27 cellular contexts compared by ENCODE assay signal in the genomic region with DNA sequence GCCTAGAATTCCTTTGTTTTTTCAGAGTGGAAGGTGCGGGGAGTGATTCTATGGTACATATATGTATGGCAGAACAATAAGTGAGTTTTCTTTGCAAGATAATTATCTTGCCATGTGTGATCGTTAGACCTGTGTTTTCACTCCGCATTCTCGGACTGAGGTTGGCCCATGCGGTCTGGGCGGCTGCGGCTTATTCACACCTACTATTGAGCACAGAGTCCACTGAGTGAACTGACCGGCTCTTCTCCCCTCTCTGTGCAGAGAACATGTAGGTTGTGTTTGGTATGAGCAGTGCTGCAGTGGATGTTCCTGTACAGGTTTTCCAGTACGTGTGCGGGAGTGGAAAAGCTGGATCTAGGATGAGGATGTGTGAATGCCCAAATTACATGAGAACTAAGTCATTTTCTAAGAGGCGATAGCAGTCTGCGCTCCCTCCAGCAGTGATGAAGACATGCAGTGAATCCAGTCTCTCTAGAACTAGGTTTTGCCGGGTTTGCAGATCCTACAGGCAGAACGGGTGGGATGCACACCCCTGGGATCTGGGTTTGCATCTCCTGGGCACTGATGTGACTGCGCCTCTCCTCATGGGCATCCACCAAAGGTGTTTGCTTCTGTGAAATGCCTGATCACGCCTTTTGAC.
"Had no signal": no experiment of that assay in that cellular context is flagged by ENCODE, and none has a peak within 500 bp of the region (broad histone marks: within the 10 kb centered on the region; RNA-seq: fewer than 3 reads in every experiment).

No MANE protein-coding gene starts in this region.

- DNase-seq: activated CD4-positive, alpha-beta T cell treated with anti-CD3 and anti-CD28 coated beads, Interleukin-2, amount 10 ng/mL, durations not matched to agents 24 days and 14 days; activated CD4-positive, alpha-beta T cell treated with anti-CD3 and anti-CD28 coated beads, Interleukin-2, amount 50 U/mL, for 4 hours; activated CD8-positive, alpha-beta memory T cell treated with anti-CD3 and anti-CD28 coated beads, Interleukin-2, amount 10 ng/mL, durations not matched to agents 7 days and 5 days; activated gamma-delta T cell treated with Interleukin-2 at 50 U/mL for 16 hours; activated naive CD4-positive, alpha-beta T cell treated with anti-CD3 and anti-CD28 coated beads for 36 hours; activated T-cell treated with anti-CD3 and anti-CD28 coated beads, Interleukin-2, amount 50 U/mL, for 24 hours; amniotic stem cell; aorta; brain microvascular endothelial cell; central memory CD4-positive, alpha-beta T cell; MM.1S; NCI-H1092 treated with DMSO at 0.1 percent for 48 hours; NCI-H1417; NCI-H146; NCI-H187 treated with DMSO at 0.1 percent for 48 hours; NCI-H2081; NCI-H226; NCI-H446 treated with DMSO at 0.1 percent for 48 hours; NCI-H524; SHP77 treated with DMSO at 0.1 percent for 48 hours; SK-N-SH had no signal

- ATAC-seq: activated CD8-positive, alpha-beta memory T cell treated with anti-CD3 and anti-CD28 coated beads, Interleukin-2, amount 10 ng/mL, durations not matched to agents 7 days and 5 days; activated naive CD4-positive, alpha-beta T cell treated with anti-CD3 and anti-CD28 coated beads, Interleukin-2, amount 50 U/mL, for 72 hours; Panc1 had no signal

- H3K4me3 Mint-ChIP-seq: activated CD4-positive, alpha-beta T cell treated with anti-CD3 and anti-CD28 coated beads, Interleukin-2, amount 10 ng/mL, durations not matched to agents 24 days and 14 days; activated CD8-positive, alpha-beta memory T cell treated with anti-CD3 and anti-CD28 coated beads, Interleukin-2, amount 10 ng/mL, durations not matched to agents 7 days and 5 days; activated naive CD4-positive, alpha-beta T cell treated with anti-CD3 and anti-CD28 coated beads for 36 hours; activated T-cell treated with anti-CD3 and anti-CD28 coated beads, Interleukin-2, amount 50 U/mL, for 24 hours; activated T-helper 1 cell treated with anti-CD3 and anti-CD28 coated beads, Interleukin-12 subunit alpha, Interleukin-12 subunit beta, Interleukin-2, Interleukin-4 antibody, amounts not matched to agents 30 ng/mL and 10 ng/mL and 1 ng/mL, durations not matched to agents 14 hours and 24 hours and 36 hours; T-helper 1 cell treated with Interleukin-12 subunit alpha and Interleukin-12 subunit beta and Interleukin-4 antibody, amounts not matched to agents 30 μg/mL and 1 μg/mL, for 36 hours; T-helper 2 cell treated with Interferon-gamma antibody and Interleukin-4, amounts not matched to agents 5 μg/mL and 100 μg/mL, for 36 hours had no signal

- H3K27me3 Mint-ChIP-seq: activated CD4-positive, alpha-beta T cell treated with anti-CD3 and anti-CD28 coated beads, Interleukin-2, amount 10 ng/mL, durations not matched to agents 24 days and 14 days; activated CD8-positive, alpha-beta memory T cell treated with anti-CD3 and anti-CD28 coated beads, Interleukin-2, amount 10 ng/mL, durations not matched to agents 7 days and 5 days; activated T-cell treated with anti-CD3 and anti-CD28 coated beads, Interleukin-2, amount 50 U/mL, for 24 hours had no signal

- H3K36me3 ChIP-seq: brain microvascular endothelial cell had no signal

- H3K36me3 Mint-ChIP-seq: activated CD8-positive, alpha-beta memory T cell treated with anti-CD3 and anti-CD28 coated beads, Interleukin-2, amount 10 ng/mL, durations not matched to agents 7 days and 5 days; activated naive CD4-positive, alpha-beta T cell treated with anti-CD3 and anti-CD28 coated beads, Interleukin-2, amount 50 U/mL, for 72 hours had no signal

- H3K4me3 ChIP-seq: SJSA1 had no signal

- H3K9me3 ChIP-seq: SJSA1, SK-N-SH had no signal

- H3K27me3 ChIP-seq: brain microvascular endothelial cell, SJSA1 had no signal

- H3K4me1 Mint-ChIP-seq: activated CD4-positive, alpha-beta T cell treated with anti-CD3 and anti-CD28 coated beads, Interleukin-2, amount 10 ng/mL, durations not matched to agents 24 days and 14 days; activated CD8-positive, alpha-beta memory T cell treated with anti-CD3 and anti-CD28 coated beads, Interleukin-2, amount 10 ng/mL, durations not matched to agents 7 days and 5 days had no signal

- H3K27ac Mint-ChIP-seq: activated CD4-positive, alpha-beta T cell treated with anti-CD3 and anti-CD28 coated beads, Interleukin-2, amount 10 ng/mL, durations not matched to agents 24 days and 14 days; activated CD8-positive, alpha-beta memory T cell treated with anti-CD3 and anti-CD28 coated beads, Interleukin-2, amount 10 ng/mL, durations not matched to agents 7 days and 5 days; activated naive CD4-positive, alpha-beta T cell treated with anti-CD3 and anti-CD28 coated beads for 36 hours; activated T-cell treated with anti-CD3 and anti-CD28 coated beads, Interleukin-2, amount 50 U/mL, for 24 hours; activated T-helper 1 cell treated with anti-CD3 and anti-CD28 coated beads, Interleukin-12 subunit alpha, Interleukin-12 subunit beta, Interleukin-2, Interleukin-4 antibody, amounts not matched to agents 30 ng/mL and 10 ng/mL and 1 ng/mL, durations not matched to agents 14 hours and 24 hours and 36 hours; T-helper 1 cell treated with Interleukin-12 subunit alpha and Interleukin-12 subunit beta and Interleukin-4 antibody, amounts not matched to agents 30 μg/mL and 1 μg/mL, for 36 hours; T-helper 2 cell treated with Interferon-gamma antibody and Interleukin-4, amounts not matched to agents 5 μg/mL and 100 μg/mL, for 36 hours had no signal

- H3K9me3 Mint-ChIP-seq: activated CD4-positive, alpha-beta T cell treated with anti-CD3 and anti-CD28 coated beads, Interleukin-2, amount 10 ng/mL, durations not matched to agents 24 days and 14 days; activated naive CD4-positive, alpha-beta T cell treated with anti-CD3 and anti-CD28 coated beads for 36 hours; activated naive CD4-positive, alpha-beta T cell treated with anti-CD3 and anti-CD28 coated beads, Interleukin-2, amount 50 U/mL, for 72 hours; activated T-cell treated with anti-CD3 and anti-CD28 coated beads, Interleukin-2, amount 50 U/mL, for 24 hours; activated T-helper 1 cell treated with anti-CD3 and anti-CD28 coated beads, Interleukin-12 subunit alpha, Interleukin-12 subunit beta, Interleukin-2, Interleukin-4 antibody, amounts not matched to agents 30 ng/mL and 10 ng/mL and 1 ng/mL, durations not matched to agents 14 hours and 24 hours and 36 hours; T-helper 1 cell treated with Interleukin-12 subunit alpha and Interleukin-12 subunit beta and Interleukin-4 antibody, amounts not matched to agents 30 μg/mL and 1 μg/mL, for 36 hours; T-helper 2 cell treated with Interferon-gamma antibody and Interleukin-4, amounts not matched to agents 5 μg/mL and 100 μg/mL, for 36 hours had no signal
